Comparison of ENCODE assay signal across 8 cellular contexts in the genomic region with DNA sequence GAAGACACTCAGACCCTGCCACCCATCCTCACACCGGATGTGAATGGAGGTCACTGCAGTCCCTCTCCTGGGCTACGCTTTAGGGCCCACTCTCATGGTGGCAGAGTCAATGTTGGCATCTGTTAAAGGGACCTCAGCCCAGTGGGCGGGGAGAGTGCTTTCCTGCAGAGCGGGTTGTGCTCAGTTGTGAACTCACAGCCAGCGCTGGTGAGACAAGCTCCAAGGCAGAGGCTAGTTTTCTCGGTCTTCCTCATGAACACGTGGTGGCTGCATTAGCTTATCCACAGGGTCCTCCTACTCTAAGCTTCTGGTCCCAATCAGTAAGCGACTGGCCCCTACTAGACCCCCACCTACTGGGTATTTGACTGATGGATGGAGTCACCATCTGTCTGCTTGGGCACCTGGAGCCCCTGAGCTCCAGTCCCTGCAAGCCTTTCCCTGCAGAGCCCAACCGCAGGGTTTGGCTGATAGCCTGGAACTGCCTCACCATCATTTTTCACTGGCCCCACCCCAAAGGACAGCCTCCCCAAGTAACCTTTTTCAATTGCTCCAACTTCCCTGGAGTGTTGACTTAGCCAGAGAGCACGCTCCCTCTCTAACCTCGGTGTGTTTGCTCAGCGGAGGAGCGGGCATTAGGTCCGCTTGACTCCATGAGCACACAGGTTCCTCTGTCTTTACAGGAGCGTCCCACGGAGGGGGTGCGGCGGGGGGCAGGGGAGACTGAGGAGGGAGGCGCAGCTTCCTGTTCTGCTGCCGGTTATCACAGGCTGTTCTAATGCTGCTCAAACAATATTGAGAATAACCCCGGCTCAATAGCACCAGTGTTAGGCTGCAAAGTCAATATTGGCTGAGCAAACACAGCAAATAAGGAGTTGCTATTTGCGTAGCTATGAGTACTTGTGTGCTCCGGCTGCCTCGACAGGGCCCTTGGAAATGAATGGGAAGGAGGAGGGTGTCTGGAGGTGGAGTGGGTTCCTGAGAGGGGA.
A peak's percentile ranks its signal among the peaks of the same experiment; 100 is the strongest.
DNase-seq lines count a peak whose midpoint lies in the region; ATAC-seq and TF ChIP-seq lines count a peak whose summit lies in the region.

No MANE protein-coding gene starts in this region.

- no peaks in the 10 kb centered on the region for H3K9me3 ChIP-seq in fibroblast of lung (ENCODE audit: control insufficient read depth, insufficient read depth, low read depth, low read length)

- DNase-seq in HPDE6-E6E7 (ENCODE audit: extremely low spot score) (peak; percentile 49), NCI-H69 (lab: John Stamatoyannopoulos, UW) (peak; percentile 98), fibroblast of lung (ENCODE audit: low read depth in 2 of 2) (peak; percentile 57 to 94), renal cortical epithelial cell (ENCODE audit: low read depth) (peak; percentile 80), DMS114 treated with DMSO at 0.1 percent for 48 hours (lab: John Stamatoyannopoulos, UW; ENCODE audit: unreplicated experiment) (no peak), RKO (ENCODE audit: low spot score) (no peak)
- no peak for DNase-seq in stimulated activated naive CD4-positive, alpha-beta T cell treated with Interleukin-2 at 50 U/mL for 16 hours (lab: John Stamatoyannopoulos, UW)

- no peak overlapping the region for H3K4me2 ChIP-seq in fibroblast of lung (ENCODE audit: extremely low read depth, insufficient read depth, low read length)

- no peak for TF ChIP-seq CTCF in fibroblast of lung (conservative IDR thresholded peaks at IDR 0.05 in 1 of 2, IDR thresholded peaks at IDR 0.05 in 1 of 2; ENCODE audit: low read depth in 1 of 2, low read length in 2 of 2)

- peaks cover 10% of the 10 kb centered on the region for H3K27me3 ChIP-seq in fibroblast of lung (ENCODE audit: control insufficient read depth, insufficient read depth, low read length)

- H3K4me3 ChIP-seq in fibroblast of lung (replicated peaks in 1 of 4; ENCODE audit: control extremely low read depth in 1 of 4, insufficient read depth in 1 of 4, low read depth in 3 of 4, low read length in 4 of 4): no peak overlapping the region

- H3K4me1 ChIP-seq in fibroblast of lung (ENCODE audit: control insufficient read depth, extremely low read depth, insufficient read depth, low read length): peaks cover 2% of the 10 kb centered on the region

- no peak overlapping the region for H3K9ac ChIP-seq in fibroblast of lung (ENCODE audit: insufficient read depth, low read length)

- H2AFZ ChIP-seq in fibroblast of lung (ENCODE audit: low read length): no peak overlapping the region

- H3K36me3 ChIP-seq in fibroblast of lung (ENCODE audit: control insufficient read depth, insufficient read depth, low read length): no peaks in the 10 kb centered on the region

- H4K20me1 ChIP-seq in fibroblast of lung (ENCODE audit: control insufficient read depth, extremely low read depth, insufficient read depth, low read length): no peaks in the 10 kb centered on the region

- no peaks in the 10 kb centered on the region for H3K79me2 ChIP-seq in fibroblast of lung (ENCODE audit: control insufficient read depth, insufficient read depth, low read length)

- H3K27ac ChIP-seq in fibroblast of lung (ENCODE audit: insufficient read depth, low read length): no peak overlapping the region

- no peak for ATAC-seq in HG02610 (IDR thresholded peaks at IDR 0.05; ENCODE audit: unreplicated experiment)

Comparison
In these comparisons a context has a peak if more than half of its experiments do, and no peak if none do; other contexts are left out.
1. DNase-seq: peak in HPDE6-E6E7 (single experiment), NCI-H69 (single experiment), fibroblast of lung (2 of 2) and renal cortical epithelial cell (single experiment); none in stimulated activated naive CD4-positive, alpha-beta T cell treated with Interleukin-2 at 50 U/mL for 16 hours (single experiment), DMS114 treated with DMSO at 0.1 percent for 48 hours (single experiment) and RKO (single experiment).